19 cellular contexts compared by ENCODE assay signal in genomic region chr3:71560665-71561064, GRCh38. TPM values are rescaled to one million over a fixed set of nuclear protein-coding genes. Genes with fewer than 3 reads are reported as not detected.
DNase-seq lines count a peak whose midpoint lies in the region; ATAC-seq, FAIRE-seq and TF ChIP-seq lines count a peak whose summit lies in the region.
"Had no signal": no experiment of that assay in that cellular context is flagged by ENCODE, and none has a peak within 500 bp of the region (broad histone marks: within the 10 kb centered on the region; RNA-seq: fewer than 3 reads in every experiment).

No MANE protein-coding gene starts in this region.

- H3K4me2 ChIP-seq in SK-N-SH = no peak overlapping the region

- peaks cover 98% of the 10 kb centered on the region for H3K79me2 ChIP-seq in SK-N-SH (ENCODE audit: insufficient read depth)

- FAIRE-seq in RCC 7860 (lab: Jason Lieb, UNC) = peak; percentile 94
- FAIRE-seq: GM12878, H54 had no signal

- ATAC-seq in SK-N-SH treated with all-trans-retinoic acid at 6 μM for 48 hours (no peak), HG02884 (IDR thresholded peaks at IDR 0.05; ENCODE audit: unreplicated experiment) (no peak), GM18517 (IDR thresholded peaks at IDR 0.05; ENCODE audit: unreplicated experiment) (no peak), GM18861 (IDR thresholded peaks at IDR 0.05; ENCODE audit: unreplicated experiment) (no peak)
- ATAC-seq: GM12878 had no signal

- H3K9ac ChIP-seq in SK-N-SH = no peak overlapping the region

- no peaks in the 10 kb centered on the region for H3K9me3 ChIP-seq in SK-N-SH
- H3K9me3 ChIP-seq: Peyer's patch had no signal

- POLR2A ChIA-PET in SK-N-SH (lab: Yijun Ruan, JAX) = no interaction called here

- peaks cover 15% of the 10 kb centered on the region for H3F3A ChIP-seq in SK-N-SH (replicated peaks; ENCODE audit: insufficient read depth)

- DNase-seq in SK-N-SH (no peak), RCC 7860 (ENCODE audit: low spot score) (peak; percentile 89), epithelial cell of prostate (ENCODE audit: low read depth, low spot score) (no peak)
- DNase-seq in activated T-helper 2 cell treated with anti-CD3 and anti-CD28 coated beads, Interferon-gamma antibody, Interleukin-2, Interleukin-4, amounts not matched to agents 10 μg/mL and 5 μg/mL and 100 μg/mL, durations not matched to agents 14 hours and 24 hours and 36 hours (ENCODE audit: low spot score) = no peak
- DNase-seq: CD4-positive, alpha-beta memory T cell; GDM1; NCI-H146; NCI-H2227 treated with DMSO at 0.1 percent for 48 hours; NCI-H524 treated with DMSO at 0.1 percent for 48 hours; Peyer's patch; SIG-M5; T-helper 2 cell had no signal

- H3K4me1 Mint-ChIP-seq in activated T-helper 2 cell treated with anti-CD3 and anti-CD28 coated beads, Interferon-gamma antibody, Interleukin-2, Interleukin-4, amounts not matched to agents 10 μg/mL and 5 μg/mL and 100 μg/mL, durations not matched to agents 14 hours and 24 hours and 36 hours (ENCODE audit: low read depth) = peaks cover 5% of the 10 kb centered on the region

- no peaks in the 10 kb centered on the region for H3K27me3 Mint-ChIP-seq in activated T-helper 2 cell treated with anti-CD3 and anti-CD28 coated beads, Interferon-gamma antibody, Interleukin-2, Interleukin-4, amounts not matched to agents 10 μg/mL and 5 μg/mL and 100 μg/mL, durations not matched to agents 14 hours and 24 hours and 36 hours (ENCODE audit: low read depth)
- H3K27me3 Mint-ChIP-seq: CD4-positive, alpha-beta memory T cell had no signal

- no peaks in the 10 kb centered on the region for H3K9me2 ChIP-seq in SK-N-SH

- no peak for TF ChIP-seq RAD21 in SK-N-SH (IDR thresholded peaks at IDR 0.05; ENCODE audit: low read length)

- TF ChIP-seq EP300 in SK-N-SH (IDR thresholded peaks at IDR 0.05; ENCODE audit: borderline replicate concordance in 1 of 2, low read depth in 1 of 2, low read length in 1 of 2) = no peak

- CTCF ChIA-PET in SK-N-SH (lab: Yijun Ruan, JAX) = interaction anchor here (1.0 to 1.2 kb wide), 2 partner anchors 8 to 13 kb away, joined by 3 read pairs; no protein-coding TSS in a partner anchor

- H2AFZ ChIP-seq in SK-N-SH (ENCODE audit: low read depth) = no peak overlapping the region

- intact Hi-C loops in activated T-helper 2 cell treated with anti-CD3 and anti-CD28 coated beads, Interferon-gamma antibody, Interleukin-2, Interleukin-4, amounts not matched to agents 10 μg/mL and 5 μg/mL and 100 μg/mL, durations not matched to agents 14 hours and 24 hours and 36 hours (cut with micrococcal nuclease) = loop anchor here (5.0 kb wide), 1 partner anchor 33 kb away; no protein-coding TSS in a partner anchor

- TF ChIP-seq CTCF in SK-N-SH (IDR thresholded peaks at IDR 0.05) = no peak

- H3K4me3 ChIP-seq in SK-N-SH (ENCODE audit: low read depth in 2 of 2, low read length in 1 of 2) = no peak overlapping the region
- H3K4me3 ChIP-seq: GM12878, Peyer's patch had no signal

- no peaks in the 10 kb centered on the region for H3K9me3 Mint-ChIP-seq in activated T-helper 2 cell treated with anti-CD3 and anti-CD28 coated beads, Interferon-gamma antibody, Interleukin-2, Interleukin-4, amounts not matched to agents 10 μg/mL and 5 μg/mL and 100 μg/mL, durations not matched to agents 14 hours and 24 hours and 36 hours
- H3K9me3 Mint-ChIP-seq: CD4-positive, alpha-beta memory T cell had no signal

- no peaks in the 10 kb centered on the region for H4K20me1 ChIP-seq in SK-N-SH (ENCODE audit: insufficient read depth)

- no peak overlapping the region for H3K27ac Mint-ChIP-seq in activated T-helper 2 cell treated with anti-CD3 and anti-CD28 coated beads, Interferon-gamma antibody, Interleukin-2, Interleukin-4, amounts not matched to agents 10 μg/mL and 5 μg/mL and 100 μg/mL, durations not matched to agents 14 hours and 24 hours and 36 hours
- H3K27ac Mint-ChIP-seq: CD4-positive, alpha-beta memory T cell had no signal

- no peak overlapping the region for H3K27ac ChIP-seq in SK-N-SH (ENCODE audit: low read depth in 2 of 2, low read length in 1 of 2)
- peak overlapping the region; percentile 49 for H3K27ac ChIP-seq in epithelial cell of prostate
- H3K27ac ChIP-seq: 22Rv1, Peyer's patch had no signal

- 94% methylated on average over 2 of the region's 2 CpGs for WGBS in SK-N-SH (ENCODE audit: low lambda C conversion rate)

- peaks cover 7 to 43% of the 10 kb centered on the region in 2 experiments for H3K36me3 ChIP-seq in SK-N-SH (replicated peaks in 1 of 2; ENCODE audit: control insufficient read depth in 1 of 2, insufficient read depth in 2 of 2, low read length in 1 of 2)
- H3K36me3 ChIP-seq: Peyer's patch had no signal

- H3K4me3 Mint-ChIP-seq in activated T-helper 2 cell treated with anti-CD3 and anti-CD28 coated beads, Interferon-gamma antibody, Interleukin-2, Interleukin-4, amounts not matched to agents 10 μg/mL and 5 μg/mL and 100 μg/mL, durations not matched to agents 14 hours and 24 hours and 36 hours (ENCODE audit: low read depth) = no peak overlapping the region

- H3K4me1 ChIP-seq in SK-N-SH (ENCODE audit: control insufficient read depth in 1 of 2, insufficient read depth in 2 of 2, low read depth in 1 of 2, low read length in 1 of 2) = no peaks in the 10 kb centered on the region

- H3K36me3 Mint-ChIP-seq in activated T-helper 2 cell treated with anti-CD3 and anti-CD28 coated beads, Interferon-gamma antibody, Interleukin-2, Interleukin-4, amounts not matched to agents 10 μg/mL and 5 μg/mL and 100 μg/mL, durations not matched to agents 14 hours and 24 hours and 36 hours (ENCODE audit: low read depth) = peaks cover 35% of the 10 kb centered on the region

- no peaks in the 10 kb centered on the region for H3K27me3 ChIP-seq in SK-N-SH (ENCODE audit: insufficient read depth)
- H3K27me3 ChIP-seq: Peyer's patch had no signal

TF ChIP-seq in SK-N-SH treated with all-trans-retinoic acid at 6 μM for 48 hours, 23 proteins besides CTCF, POLR2A, EP300 and RAD21:
- TF ChIP-seq BACH2 (CRISPR knock-in tag; IDR thresholded peaks at IDR 0.05; ENCODE audit: borderline replicate concordance) (no peak), ZNF8 (CRISPR knock-in tag; IDR thresholded peaks at IDR 0.05) (peak; percentile 77)

TF ChIP-seq in SK-N-SH, 30 proteins besides CTCF, POLR2A, EP300 and RAD21:
- TF ChIP-seq TAF1 (IDR thresholded peaks at IDR 0.05; ENCODE audit: borderline replicate concordance, low read depth, low read length) (no peak), GABPA (IDR thresholded peaks at IDR 0.05; ENCODE audit: low read depth) (no peak), EZH2phosphoT487 (IDR thresholded peaks at IDR 0.05; ENCODE audit: borderline replicate concordance, low read depth) (no peak), FOXJ3 (CRISPR knock-in tag; IDR thresholded peaks at IDR 0.05) (no peak), MEF2A (IDR thresholded peaks at IDR 0.05; ENCODE audit: borderline replicate concordance, low read depth) (no peak), RCOR1 (IDR thresholded peaks at IDR 0.05; ENCODE audit: low read length) (no peak), YY1 (IDR thresholded peaks at IDR 0.05; ENCODE audit: low read depth) (no peak)

RNA-seq across cellular contexts. Expression of gene FOXP1, which starts 22.9 kb away (rescaled TPM):
- 8.8 and 10.5 TPM in 2 replicates for polyA plus RNA-seq in SK-N-SH (2012; rRNA removed)
- 5.7 and 6.3 TPM in 2 replicates for polyA plus RNA-seq in SK-N-SH (2012; cell fraction: cytosol; rRNA removed)
- 10.3 and 11.2 TPM in 2 replicates for polyA plus RNA-seq in SK-N-SH (2012; cell fraction: nucleus; rRNA removed)
- total RNA-seq in activated T-helper 2 cell treated with anti-CD3 and anti-CD28 coated beads, Interferon-gamma antibody, Interleukin-2, Interleukin-4, amounts not matched to agents 10 μg/mL and 5 μg/mL and 100 μg/mL, durations not matched to agents 14 hours and 24 hours and 36 hours = 132 and 138 TPM in 2 replicates
